Comparison of ENCODE assay signal across 1 cellular context in the genomic region with DNA sequence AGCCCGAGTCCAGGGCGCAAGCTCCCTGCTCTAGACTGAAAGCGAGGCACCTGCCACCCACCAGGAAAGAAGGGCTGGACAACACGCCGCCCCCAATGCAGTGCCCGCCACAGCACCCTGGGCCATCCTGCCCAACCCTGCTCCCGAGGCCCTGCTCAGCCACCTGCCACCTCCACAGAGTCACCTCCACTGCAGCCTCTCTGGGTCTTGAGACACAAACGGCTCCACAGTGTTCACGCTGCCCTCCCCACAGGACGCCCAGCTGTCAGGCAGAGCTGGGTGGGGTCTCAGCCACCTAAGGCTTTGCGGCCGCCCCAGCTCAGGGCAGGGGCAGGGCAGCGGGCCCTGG.
TF ChIP-seq lines count a peak whose summit lies in the region.

No MANE protein-coding gene starts in this region.

TF ChIP-seq in H1, 55 proteins besides CTCF, POLR2A, EP300 and RAD21:
- TF ChIP-seq RNF2 (IDR thresholded peaks at IDR 0.05; ENCODE audit: borderline replicate concordance, low read depth, low read length, missing control alignments, poor library complexity, severe bottlenecking) (no peak), SUZ12 (IDR thresholded peaks at IDR 0.05; ENCODE audit: low read length) (no peak), CREB1 (IDR thresholded peaks at IDR 0.05) (no peak), YY1 (IDR thresholded peaks at IDR 0.05; ENCODE audit: low read depth, low read length) (no peak), KDM1A (IDR thresholded peaks at IDR 0.05; ENCODE audit: borderline replicate concordance, low read length) (no peak), ASH2L (IDR thresholded peaks at IDR 0.05; ENCODE audit: low read length) (no peak), TAF7 (optimal IDR thresholded peaks at IDR 0.05; ENCODE audit: borderline replicate concordance, low read depth, low read length) (no peak), E2F6 (IDR thresholded peaks at IDR 0.05) (no peak), RXRA (IDR thresholded peaks at IDR 0.05; ENCODE audit: insufficient read depth, low read depth, low read length) (no peak), NANOG (IDR thresholded peaks at IDR 0.05; ENCODE audit: insufficient read depth, low read depth, low read length, poor library complexity, severe bottlenecking) (no peak), SP2 (IDR thresholded peaks at IDR 0.05; ENCODE audit: low read length) (no peak), POU5F1 (IDR thresholded peaks at IDR 0.05; ENCODE audit: low read depth, low read length) (no peak), GTF2F1 (IDR thresholded peaks at IDR 0.05; ENCODE audit: borderline replicate concordance, low read depth, low read length) (no peak), SRF (IDR thresholded peaks at IDR 0.05; ENCODE audit: low read depth, low read length) (no peak), EGR1 (IDR thresholded peaks at IDR 0.05; ENCODE audit: borderline replicate concordance, low read depth, low read length) (no peak), RFX5 (IDR thresholded peaks at IDR 0.05; ENCODE audit: borderline replicate concordance, low read depth, low read length) (no peak)
- TF ChIP-seq, protein P1, sequence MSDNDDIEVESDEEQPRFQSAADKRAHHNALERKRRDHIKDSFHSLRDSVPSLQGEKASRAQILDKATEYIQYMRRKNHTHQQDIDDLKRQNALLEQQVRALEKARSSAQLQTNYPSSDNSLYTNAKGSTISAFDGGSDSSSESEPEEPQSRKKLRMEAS (IDR thresholded peaks at IDR 0.05) = no peak
- TF ChIP-seq, protein P2, sequence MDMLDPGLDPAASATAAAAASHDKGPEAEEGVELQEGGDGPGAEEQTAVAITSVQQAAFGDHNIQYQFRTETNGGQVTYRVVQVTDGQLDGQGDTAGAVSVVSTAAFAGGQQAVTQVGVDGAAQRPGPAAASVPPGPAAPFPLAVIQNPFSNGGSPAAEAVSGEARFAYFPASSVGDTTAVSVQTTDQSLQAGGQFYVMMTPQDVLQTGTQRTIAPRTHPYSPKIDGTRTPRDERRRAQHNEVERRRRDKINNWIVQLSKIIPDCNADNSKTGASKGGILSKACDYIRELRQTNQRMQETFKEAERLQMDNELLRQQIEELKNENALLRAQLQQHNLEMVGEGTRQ (IDR thresholded peaks at IDR 0.05; ENCODE audit: low read length) = no peak
